ENCODE assay signal across 1 cellular context in the genomic region with DNA sequence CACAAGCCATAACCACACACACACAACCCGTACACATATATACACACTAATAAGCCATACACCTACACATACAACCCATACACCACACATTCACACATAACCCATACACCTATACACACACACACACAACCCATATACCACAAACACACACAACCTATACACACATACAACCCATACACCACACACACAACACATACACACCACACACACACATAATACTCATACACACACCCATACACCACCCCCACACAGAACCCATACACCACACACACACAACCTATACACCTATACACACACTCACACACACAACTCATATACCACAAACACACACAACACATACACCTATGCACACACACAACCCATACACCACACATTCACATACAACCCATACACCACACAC.
TF ChIP-seq lines count a peak whose summit lies in the region.

No MANE protein-coding gene starts in this region.

TF ChIP-seq in K562, 482 proteins besides CTCF, POLR2A, EP300 and RAD21:
- TF ChIP-seq ERF (CRISPR knock-in tag; IDR thresholded peaks at IDR 0.05), result no peak
- TF ChIP-seq, protein P1, sequence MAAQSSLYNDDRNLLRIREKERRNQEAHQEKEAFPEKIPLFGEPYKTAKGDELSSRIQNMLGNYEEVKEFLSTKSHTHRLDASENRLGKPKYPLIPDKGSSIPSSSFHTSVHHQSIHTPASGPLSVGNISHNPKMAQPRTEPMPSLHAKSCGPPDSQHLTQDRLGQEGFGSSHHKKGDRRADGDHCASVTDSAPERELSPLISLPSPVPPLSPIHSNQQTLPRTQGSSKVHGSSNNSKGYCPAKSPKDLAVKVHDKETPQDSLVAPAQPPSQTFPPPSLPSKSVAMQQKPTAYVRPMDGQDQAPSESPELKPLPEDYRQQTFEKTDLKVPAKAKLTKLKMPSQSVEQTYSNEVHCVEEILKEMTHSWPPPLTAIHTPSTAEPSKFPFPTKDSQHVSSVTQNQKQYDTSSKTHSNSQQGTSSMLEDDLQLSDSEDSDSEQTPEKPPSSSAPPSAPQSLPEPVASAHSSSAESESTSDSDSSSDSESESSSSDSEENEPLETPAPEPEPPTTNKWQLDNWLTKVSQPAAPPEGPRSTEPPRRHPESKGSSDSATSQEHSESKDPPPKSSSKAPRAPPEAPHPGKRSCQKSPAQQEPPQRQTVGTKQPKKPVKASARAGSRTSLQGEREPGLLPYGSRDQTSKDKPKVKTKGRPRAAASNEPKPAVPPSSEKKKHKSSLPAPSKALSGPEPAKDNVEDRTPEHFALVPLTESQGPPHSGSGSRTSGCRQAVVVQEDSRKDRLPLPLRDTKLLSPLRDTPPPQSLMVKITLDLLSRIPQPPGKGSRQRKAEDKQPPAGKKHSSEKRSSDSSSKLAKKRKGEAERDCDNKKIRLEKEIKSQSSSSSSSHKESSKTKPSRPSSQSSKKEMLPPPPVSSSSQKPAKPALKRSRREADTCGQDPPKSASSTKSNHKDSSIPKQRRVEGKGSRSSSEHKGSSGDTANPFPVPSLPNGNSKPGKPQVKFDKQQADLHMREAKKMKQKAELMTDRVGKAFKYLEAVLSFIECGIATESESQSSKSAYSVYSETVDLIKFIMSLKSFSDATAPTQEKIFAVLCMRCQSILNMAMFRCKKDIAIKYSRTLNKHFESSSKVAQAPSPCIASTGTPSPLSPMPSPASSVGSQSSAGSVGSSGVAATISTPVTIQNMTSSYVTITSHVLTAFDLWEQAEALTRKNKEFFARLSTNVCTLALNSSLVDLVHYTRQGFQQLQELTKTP (IDR thresholded peaks at IDR 0.05; ENCODE audit: low read depth in 1 of 2, partially characterized antibody in 2 of 2), result no peak
- no peak for TF ChIP-seq NR4A1 (CRISPR knock-in tag; IDR thresholded peaks at IDR 0.05)
- no peak for TF ChIP-seq NR4A1 (tag; IDR thresholded peaks at IDR 0.05)
- no peak for TF ChIP-seq SNIP1 (IDR thresholded peaks at IDR 0.05; ENCODE audit: low read depth)
- no peak for TF ChIP-seq TRIM28 (IDR thresholded peaks at IDR 0.05)
- peak; percentile 48; the same call in 1 of the 2 replicates for TF ChIP-seq ELF4 (CRISPR knock-in tag; IDR thresholded peaks at IDR 0.05)
